Comparison of ENCODE assay signal across 1 cellular context in the genomic region with DNA sequence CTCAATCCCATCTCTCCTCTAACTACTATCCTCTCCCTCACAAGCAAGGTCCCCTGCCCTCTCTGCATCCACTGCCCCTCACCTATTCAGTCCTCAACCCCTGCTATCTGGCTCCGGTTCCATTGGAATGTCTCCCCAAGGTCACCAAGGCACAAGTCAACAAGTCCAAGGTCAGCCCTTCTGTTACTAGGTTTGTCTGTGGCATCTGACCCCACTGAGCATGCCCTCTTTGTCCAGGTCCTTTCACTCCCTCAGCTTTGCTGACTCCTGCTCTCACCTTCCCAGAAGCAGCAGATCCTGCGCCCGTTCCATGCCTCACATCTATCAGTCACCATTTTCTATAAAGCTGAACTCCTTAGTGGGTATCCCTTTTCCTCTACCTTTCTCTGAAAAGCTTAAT.
TF ChIP-seq lines count a peak whose summit lies in the region.

No MANE protein-coding gene starts in this region.

TF ChIP-seq in HepG2, 621 proteins besides CTCF, POLR2A, EP300 and RAD21 (continued from another document and continues in another):
- TF ChIP-seq, protein P1, sequence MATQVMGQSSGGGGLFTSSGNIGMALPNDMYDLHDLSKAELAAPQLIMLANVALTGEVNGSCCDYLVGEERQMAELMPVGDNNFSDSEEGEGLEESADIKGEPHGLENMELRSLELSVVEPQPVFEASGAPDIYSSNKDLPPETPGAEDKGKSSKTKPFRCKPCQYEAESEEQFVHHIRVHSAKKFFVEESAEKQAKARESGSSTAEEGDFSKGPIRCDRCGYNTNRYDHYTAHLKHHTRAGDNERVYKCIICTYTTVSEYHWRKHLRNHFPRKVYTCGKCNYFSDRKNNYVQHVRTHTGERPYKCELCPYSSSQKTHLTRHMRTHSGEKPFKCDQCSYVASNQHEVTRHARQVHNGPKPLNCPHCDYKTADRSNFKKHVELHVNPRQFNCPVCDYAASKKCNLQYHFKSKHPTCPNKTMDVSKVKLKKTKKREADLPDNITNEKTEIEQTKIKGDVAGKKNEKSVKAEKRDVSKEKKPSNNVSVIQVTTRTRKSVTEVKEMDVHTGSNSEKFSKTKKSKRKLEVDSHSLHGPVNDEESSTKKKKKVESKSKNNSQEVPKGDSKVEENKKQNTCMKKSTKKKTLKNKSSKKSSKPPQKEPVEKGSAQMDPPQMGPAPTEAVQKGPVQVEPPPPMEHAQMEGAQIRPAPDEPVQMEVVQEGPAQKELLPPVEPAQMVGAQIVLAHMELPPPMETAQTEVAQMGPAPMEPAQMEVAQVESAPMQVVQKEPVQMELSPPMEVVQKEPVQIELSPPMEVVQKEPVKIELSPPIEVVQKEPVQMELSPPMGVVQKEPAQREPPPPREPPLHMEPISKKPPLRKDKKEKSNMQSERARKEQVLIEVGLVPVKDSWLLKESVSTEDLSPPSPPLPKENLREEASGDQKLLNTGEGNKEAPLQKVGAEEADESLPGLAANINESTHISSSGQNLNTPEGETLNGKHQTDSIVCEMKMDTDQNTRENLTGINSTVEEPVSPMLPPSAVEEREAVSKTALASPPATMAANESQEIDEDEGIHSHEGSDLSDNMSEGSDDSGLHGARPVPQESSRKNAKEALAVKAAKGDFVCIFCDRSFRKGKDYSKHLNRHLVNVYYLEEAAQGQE (IDR thresholded peaks at IDR 0.05; ENCODE audit: borderline replicate concordance in 1 of 2, low read depth in 1 of 2, low read length in 2 of 2) = peak in 1 of 2 experiments; percentile 44; a peak in 1 of 4 replicates
- TF ChIP-seq DNMT3B (CRISPR knock-in tag; conservative IDR thresholded peaks at IDR 0.05) (no peak), ZNF142 (CRISPR knock-in tag; IDR thresholded peaks at IDR 0.05) (no peak), KLF16 (CRISPR knock-in tag; IDR thresholded peaks at IDR 0.05) (no peak), ZNF878 (CRISPR knock-in tag; IDR thresholded peaks at IDR 0.05) (peak; percentile 79; the same call in 1 of the 2 replicates), HOXA3 (CRISPR knock-in tag; IDR thresholded peaks at IDR 0.05) (peak; percentile 47; the same call in 1 of the 2 replicates), ZNF644 (CRISPR knock-in tag; IDR thresholded peaks at IDR 0.05; ENCODE audit: low read depth) (0 out of 2 replicates have a peak, but pooled peaks have one; percentile 9), ZNF747 (CRISPR knock-in tag; IDR thresholded peaks at IDR 0.05; ENCODE audit: borderline replicate concordance) (no peak; the same call in 1 of the 2 replicates), ZNF317 (CRISPR knock-in tag; IDR thresholded peaks at IDR 0.05) (peak; percentile 86; the same call in 1 of the 2 replicates), ZNF20 (CRISPR knock-in tag; IDR thresholded peaks at IDR 0.05) (no peak), ZNF251 (CRISPR knock-in tag; IDR thresholded peaks at IDR 0.05) (no peak), SPEN (CRISPR knock-in tag; IDR thresholded peaks at IDR 0.05; ENCODE audit: low read depth) (peak; percentile 67; the same call in 1 of the 2 replicates), ZFYVE20 (CRISPR knock-in tag; IDR thresholded peaks at IDR 0.05; ENCODE audit: borderline replicate concordance, low read depth) (no peak), MEF2D (CRISPR knock-in tag; IDR thresholded peaks at IDR 0.05) (no peak), BORCS8-MEF2B (CRISPR knock-in tag; IDR thresholded peaks at IDR 0.05) (no peak), ZNF329 (CRISPR knock-in tag; IDR thresholded peaks at IDR 0.05; ENCODE audit: low read depth) (no peak), MLX (CRISPR knock-in tag; IDR thresholded peaks at IDR 0.05) (no peak; the same call in 1 of the 2 replicates), ZFP37 (CRISPR knock-in tag; IDR thresholded peaks at IDR 0.05; ENCODE audit: borderline replicate concordance) (no peak), ZSCAN30 (CRISPR knock-in tag; IDR thresholded peaks at IDR 0.05) (no peak), RBAK (CRISPR knock-in tag; IDR thresholded peaks at IDR 0.05) (no peak; the same call in 1 of the 2 replicates), AGO1 (IDR thresholded peaks at IDR 0.05; ENCODE audit: low read depth, low read length, poor library complexity, severe bottlenecking) (no peak), ZNF761 (CRISPR knock-in tag; conservative IDR thresholded peaks at IDR 0.05) (0 out of 2 replicates have a peak, but pooled peaks have one; percentile 55), CBX1 (IDR thresholded peaks at IDR 0.05; ENCODE audit: low read depth) (peak; percentile 83), FOXP1 (IDR thresholded peaks at IDR 0.05) (no peak), FOXP1 (CRISPR knock-in tag; IDR thresholded peaks at IDR 0.05) (peak; percentile 61), CEBPB (IDR thresholded peaks at IDR 0.05; ENCODE audit: borderline replicate concordance, low read depth, low read length) (no peak), ZNF788 (CRISPR knock-in tag; IDR thresholded peaks at IDR 0.05; ENCODE audit: borderline replicate concordance) (peak; percentile 87; the same call in 1 of the 2 replicates), ZNF18 (CRISPR knock-in tag; IDR thresholded peaks at IDR 0.05; ENCODE audit: insufficient replicate concordance) (no peak), POGZ (CRISPR knock-in tag; IDR thresholded peaks at IDR 0.05) (peak; percentile 43; the same call in 1 of the 2 replicates), CBFB (CRISPR knock-in tag; IDR thresholded peaks at IDR 0.05) (no peak), ZNF792 (CRISPR knock-in tag; IDR thresholded peaks at IDR 0.05) (no peak), CENPT (CRISPR knock-in tag; IDR thresholded peaks at IDR 0.05; ENCODE audit: low read depth) (no peak), POGK (CRISPR knock-in tag; conservative IDR thresholded peaks at IDR 0.05) (no peak), NFYB (CRISPR knock-in tag; IDR thresholded peaks at IDR 0.05) (no peak), XBP1 (CRISPR knock-in tag; IDR thresholded peaks at IDR 0.05) (no peak), FIP1L1 (IDR thresholded peaks at IDR 0.05; ENCODE audit: borderline replicate concordance, insufficient read depth, low read depth, low read length) (no peak), ZNF772 (CRISPR knock-in tag; IDR thresholded peaks at IDR 0.05) (peak; percentile 47; the same call in 1 of the 2 replicates), ZFP82 (CRISPR knock-in tag; IDR thresholded peaks at IDR 0.05; ENCODE audit: borderline replicate concordance) (no peak), EHMT2 (IDR thresholded peaks at IDR 0.05; ENCODE audit: borderline replicate concordance, low read depth, low read length) (no peak), NCOA1 (CRISPR knock-in tag; IDR thresholded peaks at IDR 0.05) (no peak)
- TF ChIP-seq, protein P2, sequence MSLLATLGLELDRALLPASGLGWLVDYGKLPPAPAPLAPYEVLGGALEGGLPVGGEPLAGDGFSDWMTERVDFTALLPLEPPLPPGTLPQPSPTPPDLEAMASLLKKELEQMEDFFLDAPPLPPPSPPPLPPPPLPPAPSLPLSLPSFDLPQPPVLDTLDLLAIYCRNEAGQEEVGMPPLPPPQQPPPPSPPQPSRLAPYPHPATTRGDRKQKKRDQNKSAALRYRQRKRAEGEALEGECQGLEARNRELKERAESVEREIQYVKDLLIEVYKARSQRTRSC (CRISPR knock-in tag; IDR thresholded peaks at IDR 0.05; ENCODE audit: low read depth) = no peak
- TF ChIP-seq, protein P3, sequence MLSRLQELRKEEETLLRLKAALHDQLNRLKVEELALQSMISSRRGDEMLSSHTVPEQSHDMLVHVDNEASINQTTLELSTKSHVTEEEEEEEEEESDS (CRISPR knock-in tag; IDR thresholded peaks at IDR 0.05; ENCODE audit: borderline replicate concordance) = no peak
- TF ChIP-seq, protein P4, sequence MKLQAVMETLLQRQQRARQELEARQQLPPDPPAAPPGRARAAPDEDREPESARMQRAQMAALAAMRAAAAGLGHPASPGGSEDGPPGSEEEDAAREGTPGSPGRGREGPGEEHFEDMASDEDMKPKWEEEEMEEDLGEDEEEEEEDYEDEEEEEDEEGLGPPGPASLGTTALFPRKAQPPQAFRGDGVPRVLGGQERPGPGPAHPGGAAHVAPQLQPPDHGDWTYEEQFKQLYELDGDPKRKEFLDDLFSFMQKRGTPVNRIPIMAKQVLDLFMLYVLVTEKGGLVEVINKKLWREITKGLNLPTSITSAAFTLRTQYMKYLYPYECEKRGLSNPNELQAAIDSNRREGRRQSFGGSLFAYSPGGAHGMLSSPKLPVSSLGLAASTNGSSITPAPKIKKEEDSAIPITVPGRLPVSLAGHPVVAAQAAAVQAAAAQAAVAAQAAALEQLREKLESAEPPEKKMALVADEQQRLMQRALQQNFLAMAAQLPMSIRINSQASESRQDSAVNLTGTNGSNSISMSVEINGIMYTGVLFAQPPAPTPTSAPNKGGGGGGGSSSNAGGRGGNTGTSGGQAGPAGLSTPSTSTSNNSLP (IDR thresholded peaks at IDR 0.05; ENCODE audit: low read depth, low read length) = no peak
- TF ChIP-seq, protein P5, sequence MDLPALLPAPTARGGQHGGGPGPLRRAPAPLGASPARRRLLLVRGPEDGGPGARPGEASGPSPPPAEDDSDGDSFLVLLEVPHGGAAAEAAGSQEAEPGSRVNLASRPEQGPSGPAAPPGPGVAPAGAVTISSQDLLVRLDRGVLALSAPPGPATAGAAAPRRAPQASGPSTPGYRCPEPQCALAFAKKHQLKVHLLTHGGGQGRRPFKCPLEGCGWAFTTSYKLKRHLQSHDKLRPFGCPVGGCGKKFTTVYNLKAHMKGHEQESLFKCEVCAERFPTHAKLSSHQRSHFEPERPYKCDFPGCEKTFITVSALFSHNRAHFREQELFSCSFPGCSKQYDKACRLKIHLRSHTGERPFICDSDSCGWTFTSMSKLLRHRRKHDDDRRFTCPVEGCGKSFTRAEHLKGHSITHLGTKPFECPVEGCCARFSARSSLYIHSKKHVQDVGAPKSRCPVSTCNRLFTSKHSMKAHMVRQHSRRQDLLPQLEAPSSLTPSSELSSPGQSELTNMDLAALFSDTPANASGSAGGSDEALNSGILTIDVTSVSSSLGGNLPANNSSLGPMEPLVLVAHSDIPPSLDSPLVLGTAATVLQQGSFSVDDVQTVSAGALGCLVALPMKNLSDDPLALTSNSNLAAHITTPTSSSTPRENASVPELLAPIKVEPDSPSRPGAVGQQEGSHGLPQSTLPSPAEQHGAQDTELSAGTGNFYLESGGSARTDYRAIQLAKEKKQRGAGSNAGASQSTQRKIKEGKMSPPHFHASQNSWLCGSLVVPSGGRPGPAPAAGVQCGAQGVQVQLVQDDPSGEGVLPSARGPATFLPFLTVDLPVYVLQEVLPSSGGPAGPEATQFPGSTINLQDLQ (CRISPR knock-in tag; IDR thresholded peaks at IDR 0.05) = no peak
